ENCODE assay signal across 16 cellular contexts in genomic region chr3:146581877-146582508, GRCh38. TPM values are rescaled to one million over a fixed set of nuclear protein-coding genes. Genes with fewer than 3 reads are reported as not detected.
DNase-seq lines count a peak whose midpoint lies in the region; ATAC-seq and TF ChIP-seq lines count a peak whose summit lies in the region.
"Had no signal": no experiment of that assay in that cellular context is flagged by ENCODE, and none has a peak within 500 bp of the region (broad histone marks: within the 10 kb centered on the region; RNA-seq: fewer than 3 reads in every experiment).

No MANE protein-coding gene starts in this region.

- H3K4me1 Mint-ChIP-seq in Calu3 (ENCODE audit: low read depth, unreplicated experiment), result peaks cover 48% of the 10 kb centered on the region
- no peaks in the 10 kb centered on the region for H3K4me1 Mint-ChIP-seq in activated T-cell treated with anti-CD3 and anti-CD28 coated beads, Interleukin-2, amount 50 U/mL, for 24 hours (ENCODE audit: low read depth)

- no TSS peak for BruUV-seq in Calu3 (replicated peaks; lab: Mats Ljungman, UMichigan)

- no peaks in the 10 kb centered on the region for H3K36me3 Mint-ChIP-seq in Calu3 (ENCODE audit: insufficient read depth, unreplicated experiment)
- no peaks in the 10 kb centered on the region for H3K36me3 Mint-ChIP-seq in activated T-cell treated with anti-CD3 and anti-CD28 coated beads, Interleukin-2, amount 50 U/mL, for 24 hours (ENCODE audit: low read depth)

- no peak overlapping the region for H3K4me3 Mint-ChIP-seq in Calu3 (ENCODE audit: low read depth, unreplicated experiment)
- H3K4me3 Mint-ChIP-seq in activated T-cell treated with anti-CD3 and anti-CD28 coated beads, Interleukin-2, amount 50 U/mL, for 24 hours, result no peak overlapping the region

- TF ChIP-seq CTCF in Calu3 (IDR thresholded peaks at IDR 0.05; ENCODE audit: unreplicated experiment), result no peak

- in situ Hi-C loops in KBM-7 (cut with MboI; ENCODE audit: low pct_unique_long_range_greater_than_20kb, low sequenced_read_pairs), result no loop called here

- peak; percentile 23 for DNase-seq in Calu3
- peak; percentile 76 for DNase-seq in KBM-7
- peak; percentile 9 for DNase-seq in astrocyte of the hippocampus (ENCODE audit: low read depth, low spot score)
- DNase-seq in medulla oblongata (ENCODE audit: extremely low spot score), result peak; percentile 37
- no peak for DNase-seq in sciatic nerve (ENCODE audit: low spot score)
- DNase-seq in activated T-cell treated with anti-CD3 and anti-CD28 coated beads, Interleukin-2, amount 50 U/mL, for 24 hours, result no peak
- DNase-seq in H4 (ENCODE audit: low spot score), result no peak
- DNase-seq: activated CD8-positive, alpha-beta memory T cell treated with anti-CD3 and anti-CD28 coated beads, Interleukin-2, amount 50 U/mL, for 4 hours; HCEC 1CT; left cardiac atrium; MM.1S; ovary; substantia nigra had no signal

- H3K27me3 Mint-ChIP-seq in Calu3 (ENCODE audit: unreplicated experiment), result no peaks in the 10 kb centered on the region
- peaks cover 5% of the 10 kb centered on the region for H3K27me3 Mint-ChIP-seq in activated T-cell treated with anti-CD3 and anti-CD28 coated beads, Interleukin-2, amount 50 U/mL, for 24 hours

- H3K9me3 Mint-ChIP-seq in Calu3 (ENCODE audit: low read depth, unreplicated experiment), result peaks cover 7% of the 10 kb centered on the region
- H3K9me3 Mint-ChIP-seq in activated T-cell treated with anti-CD3 and anti-CD28 coated beads, Interleukin-2, amount 50 U/mL, for 24 hours, result peaks cover 3% of the 10 kb centered on the region

- no peak for ATAC-seq in sciatic nerve
- ATAC-seq in HG03159 (IDR thresholded peaks at IDR 0.05; ENCODE audit: unreplicated experiment), result no peak
- ATAC-seq: left cardiac atrium had no signal

- intact Hi-C loops in Calu3 (cut with micrococcal nuclease; ENCODE audit: unreplicated experiment), result no loop called here
- intact Hi-C loops in sciatic nerve (cut with DNase I), result no loop called here

- peak overlapping the region; percentile 71 for H3K27ac Mint-ChIP-seq in Calu3 (ENCODE audit: unreplicated experiment)
- no peak overlapping the region for H3K27ac Mint-ChIP-seq in activated T-cell treated with anti-CD3 and anti-CD28 coated beads, Interleukin-2, amount 50 U/mL, for 24 hours

- CTCF ChIA-PET in Calu3 (lab: Charles Lee), result interaction anchor here (1.0 to 2.4 kb wide), 6 partner anchors 23 to 395 kb away, joined by 3 to 13 read pairs (median 4); partner anchors contain the start of gene PLSCR5

RNA-seq across cellular contexts. Expression of gene PLSCR5, which starts 23.2 kb away (rescaled TPM):
- total RNA-seq in Calu3 (2022) (not detected in 2 replicates), sciatic nerve (not detected)
- total RNA-seq in H4 (2014; rRNA removed; shearing (Covaris generic)), result not detected in 2 replicates
- total RNA-seq: epithelial cell of proximal tubule; left cardiac atrium; ovary; T-helper 1 cell treated with Interleukin-12 subunit alpha and Interleukin-12 subunit beta and Interleukin-4 antibody, amounts not matched to agents 30 ng/mL and 1 ng/mL, for 36 hours had no signal

RNA-seq across cellular contexts. Expression of gene PLSCR1, which starts 37.6 kb away (rescaled TPM):
- total RNA-seq in Calu3 (2022) (887 and 1,018 TPM in 2 replicates), sciatic nerve (182 TPM)
- 259 and 270 TPM in 2 replicates for total RNA-seq in H4 (2014; rRNA removed; shearing (Covaris generic))

Comparison
In these comparisons a context has a peak if more than half of its experiments do, and no peak if none do; other contexts are left out.
1. DNase-seq: peak in Calu3 (single experiment), KBM-7 (single experiment), astrocyte of the hippocampus (single experiment) and medulla oblongata (single experiment); none in sciatic nerve (single experiment), activated T-cell treated with anti-CD3 and anti-CD28 coated beads, Interleukin-2, amount 50 U/mL, for 24 hours (single experiment) and H4 (single experiment).